ENCODE assay signal across 4 cellular contexts in the genomic region with DNA sequence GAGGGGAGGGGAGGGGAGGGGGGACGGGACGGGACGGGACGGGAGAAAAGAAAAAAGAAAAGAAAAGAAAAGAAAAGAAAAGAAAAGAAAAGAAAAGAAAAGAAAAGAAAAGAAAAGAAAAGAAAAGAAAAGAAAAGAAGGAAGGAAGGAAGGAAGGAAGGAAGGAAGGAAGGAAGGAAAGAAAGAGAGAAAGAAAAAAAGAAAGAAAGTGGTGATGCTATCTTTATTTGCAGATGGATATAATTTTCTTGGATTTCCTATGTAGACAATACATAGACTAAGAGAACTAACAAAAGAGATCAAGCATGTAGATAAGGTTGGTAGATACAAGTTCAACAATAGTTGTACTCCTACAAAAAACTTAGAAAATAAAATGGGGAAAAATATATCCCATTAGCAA.
DNase-seq lines count a peak whose midpoint lies in the region; ATAC-seq, FAIRE-seq and TF ChIP-seq lines count a peak whose summit lies in the region.
"Not testable (repeated sequence)": the region's sequence is repeated elsewhere in the genome, so short reads cannot be mapped to it uniquely, and the experiment has no call there.

No MANE protein-coding gene starts in this region.

- peak; percentile 58 for DNase-seq in A673 (ENCODE audit: low spot score)
- DNase-seq in K562 (ENCODE audit: extremely low read depth in 1 of 4, low spot score in 3 of 4); memory B cell (ENCODE audit: low spot score in 2 of 2): not testable (repeated sequence)

- intact Hi-C loops in A673 (cut with micrococcal nuclease; ENCODE audit: unreplicated experiment); K562 (cut with micrococcal nuclease): not testable (repeated sequence)

- not testable (repeated sequence) for H4K20me1 ChIP-seq in K562 (replicated peaks; ENCODE audit: control insufficient read depth, insufficient read depth, low read length)

- not testable (repeated sequence) for TF ChIP-seq POLR2A in K562 (conservative IDR thresholded peaks at IDR 0.05)

- TF ChIP-seq EP300 in K562 (IDR thresholded peaks at IDR 0.05; ENCODE audit: low read length), result not testable (repeated sequence)

- ATAC-seq in K562; memory B cell (ENCODE audit: low read depth): not testable (repeated sequence)

- not testable (repeated sequence) for H3K4me1 ChIP-seq in A673 (ENCODE audit: insufficient read depth, low read length, poor library complexity, severe bottlenecking); HEK293 (ENCODE audit: control insufficient read depth, insufficient read depth, low read length); K562 (replicated peaks in 1 of 2; ENCODE audit: control insufficient read depth in 2 of 2, insufficient read depth in 2 of 2, low read length in 2 of 2)

- POLR2A ChIA-PET in A673 (lab: Charles Lee; ENCODE audit: low non-redundant PET); HEK293 (lab: Yijun Ruan, JAX); K562 (lab: Yijun Ruan, JAX): not testable (repeated sequence)

- not testable (repeated sequence) for H3K4me3 ChIP-seq in A673 (ENCODE audit: low read depth, low read length, poor library complexity, severe bottlenecking); HEK293 (ENCODE audit: low read depth, low read length); K562

- H3K79me2 ChIP-seq in K562 (ENCODE audit: control insufficient read depth, insufficient read depth, low read length), result peaks cover 68% of the 10 kb centered on the region

- not testable (repeated sequence) for H3K4me3 Mint-ChIP-seq in memory B cell

- peak overlapping the region; percentile 54 for H3K27ac Mint-ChIP-seq in memory B cell

- H3K27me3 Mint-ChIP-seq in memory B cell, result not testable (repeated sequence)

- H3K9ac ChIP-seq in K562 (ENCODE audit: insufficient read depth in 1 of 2, low read depth in 2 of 2, low read length in 2 of 2), result not testable (repeated sequence)

- TF ChIP-seq RAD21 in K562 (CRISPR knock-in tag; conservative IDR thresholded peaks at IDR 0.05 in 1 of 2, IDR thresholded peaks at IDR 0.05 in 1 of 2), result not testable (repeated sequence)

- not testable (repeated sequence) for H3K36me3 ChIP-seq in A673 (ENCODE audit: insufficient read depth, low read length, poor library complexity, severe bottlenecking); HEK293 (ENCODE audit: control insufficient read depth in 2 of 2, insufficient read depth in 1 of 2, low read length in 2 of 2); K562 (ENCODE audit: control insufficient read depth, insufficient read depth, low read length)

- TF ChIP-seq CTCF in A673 (conservative IDR thresholded peaks at IDR 0.05; ENCODE audit: low read depth, low read length); HEK293 (tag by site-specific recombination; IDR thresholded peaks at IDR 0.05); K562 (IDR thresholded peaks at IDR 0.05 in 2 of 3, conservative IDR thresholded peaks at IDR 0.05 in 1 of 3; ENCODE audit: insufficient read depth in 2 of 3, low read depth in 1 of 3, low read length in 3 of 3): not testable (repeated sequence)

- in situ Hi-C loops in K562 (cut with MboI), result not testable (repeated sequence)

- BruUV-seq in A673 (replicated peaks; lab: Mats Ljungman, UMichigan); K562 (replicated peaks; lab: Mats Ljungman, UMichigan): not testable (repeated sequence)

- H2AFZ ChIP-seq in K562 (ENCODE audit: low read depth, low read length), result not testable (repeated sequence)

- CTCF ChIA-PET in A673 (lab: Charles Lee); HEK293 (lab: Yijun Ruan, JAX); K562 (lab: Yijun Ruan, JAX; ENCODE audit: low intra/inter-chr PET ratio): not testable (repeated sequence)

- not testable (repeated sequence) for H3K27me3 ChIP-seq in A673 (replicated peaks; ENCODE audit: insufficient read depth, low read depth, low read length, poor library complexity); K562 (ENCODE audit: control insufficient read depth in 2 of 2, insufficient read depth in 2 of 2, low read length in 2 of 2)

- no CpG with 5 or more reads among the region's 4 CpGs for WGBS in K562 (ENCODE audit: insufficient coverage, low coverage, missing lambda C conversion rate)

- FAIRE-seq in K562 (lab: Jason Lieb, UNC), result not testable (repeated sequence)

- peaks cover 16% of the 10 kb centered on the region for H3K36me3 Mint-ChIP-seq in memory B cell

- not testable (repeated sequence) for H3K9me3 Mint-ChIP-seq in memory B cell

- H3K27ac ChIP-seq in A673 (ENCODE audit: low read depth, low read length, poor library complexity, severe bottlenecking); HEK293 (ENCODE audit: extremely low read depth, low read depth, low read length); K562 (ENCODE audit: extremely low read depth, low read depth, low read length): not testable (repeated sequence)

- H3K4me1 Mint-ChIP-seq in memory B cell, result peaks cover 19% of the 10 kb centered on the region

- not testable (repeated sequence) for H3K9me1 ChIP-seq in K562 (ENCODE audit: control insufficient read depth, insufficient read depth, low read length)

- H3K9me3 ChIP-seq in A673 (ENCODE audit: low read depth, low read length, poor library complexity, severe bottlenecking); HEK293 (ENCODE audit: control insufficient read depth, insufficient read depth, low read depth, low read length); K562 (replicated peaks; ENCODE audit: control insufficient read depth, insufficient read depth, low read depth, low read length): not testable (repeated sequence)

- not testable (repeated sequence) for H3K4me2 ChIP-seq in K562 (ENCODE audit: insufficient read depth, low read length)

TF ChIP-seq in HEK293, 187 proteins besides CTCF, POLR2A, EP300 and RAD21:
- peak; percentile 73 for TF ChIP-seq ZNF366 (tag by site-specific recombination; conservative IDR thresholded peaks at IDR 0.05)

TF ChIP-seq in K562, 482 proteins besides CTCF, POLR2A, EP300 and RAD21:
- TF ChIP-seq, protein P1, sequence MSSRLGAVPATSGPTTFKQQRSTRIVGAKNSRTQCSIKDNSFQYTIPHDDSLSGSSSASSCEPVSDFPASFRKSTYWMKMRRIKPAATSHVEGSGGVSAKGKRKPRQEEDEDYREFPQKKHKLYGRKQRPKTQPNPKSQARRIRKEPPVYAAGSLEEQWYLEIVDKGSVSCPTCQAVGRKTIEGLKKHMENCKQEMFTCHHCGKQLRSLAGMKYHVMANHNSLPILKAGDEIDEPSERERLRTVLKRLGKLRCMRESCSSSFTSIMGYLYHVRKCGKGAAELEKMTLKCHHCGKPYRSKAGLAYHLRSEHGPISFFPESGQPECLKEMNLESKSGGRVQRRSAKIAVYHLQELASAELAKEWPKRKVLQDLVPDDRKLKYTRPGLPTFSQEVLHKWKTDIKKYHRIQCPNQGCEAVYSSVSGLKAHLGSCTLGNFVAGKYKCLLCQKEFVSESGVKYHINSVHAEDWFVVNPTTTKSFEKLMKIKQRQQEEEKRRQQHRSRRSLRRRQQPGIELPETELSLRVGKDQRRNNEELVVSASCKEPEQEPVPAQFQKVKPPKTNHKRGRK (tag; IDR thresholded peaks at IDR 0.05), result peak; percentile 78
